In genomic region chr6:40456390-40457013, GRCh38 we compare ENCODE assay signal across 21 cellular contexts.
"Had no signal": no experiment of that assay in that cellular context is flagged by ENCODE, and none has a peak within 500 bp of the region (broad histone marks: within the 10 kb centered on the region; RNA-seq: fewer than 3 reads in every experiment).

No MANE protein-coding gene starts in this region.

- H3K4me1 ChIP-seq: esophagus muscularis mucosa, foreskin keratinocyte, heart right ventricle, left ventricle myocardium inferior, psoas muscle, tibial nerve had no signal

- H3K36me3 ChIP-seq: cardiac muscle cell, esophagus muscularis mucosa, heart right ventricle, left ventricle myocardium inferior, tibial nerve had no signal

- H2AFZ ChIP-seq: parathyroid adenoma had no signal

- H3K27ac ChIP-seq: cardiac muscle cell, esophagus muscularis mucosa, foreskin keratinocyte, heart right ventricle, left ventricle myocardium inferior, parathyroid adenoma, psoas muscle, tibial nerve had no signal

- H3K36me3 Mint-ChIP-seq: activated naive CD4-positive, alpha-beta T cell treated with anti-CD3 and anti-CD28 coated beads, Interleukin-2, amount 50 U/mL, for 72 hours; stimulated activated naive B cell treated with anti-CD40 and anti-IgM and Interleukin-4, amounts not matched to agents 10 μg/mL and 1 μg/mL and 100 μg/mL, for 72 hours had no signal

- H3K27ac Mint-ChIP-seq: activated CD8-positive, alpha-beta T cell treated with anti-CD3 and anti-CD28 coated beads for 36 hours; activated naive CD4-positive, alpha-beta T cell treated with anti-CD3 and anti-CD28 coated beads, Interleukin-2, amount 50 U/mL, for 72 hours; stimulated activated naive B cell treated with anti-CD40 and anti-IgM and Interleukin-4, amounts not matched to agents 10 μg/mL and 1 μg/mL and 100 μg/mL, for 72 hours; T-helper 1 cell treated with Interleukin-12 subunit alpha and Interleukin-12 subunit beta and Interleukin-4 antibody, amounts not matched to agents 30 μg/mL and 1 μg/mL, for 36 hours had no signal

- H3K4me1 Mint-ChIP-seq: stimulated activated naive B cell treated with anti-CD40 and anti-IgM and Interleukin-4, amounts not matched to agents 10 μg/mL and 1 μg/mL and 100 μg/mL, for 72 hours had no signal

- H3K9me3 ChIP-seq: esophagus muscularis mucosa, heart right ventricle, left ventricle myocardium inferior, psoas muscle, tibial nerve had no signal

- H3K4me3 Mint-ChIP-seq: activated CD8-positive, alpha-beta T cell treated with anti-CD3 and anti-CD28 coated beads for 36 hours; stimulated activated naive B cell treated with anti-CD40 and anti-IgM and Interleukin-4, amounts not matched to agents 10 μg/mL and 1 μg/mL and 100 μg/mL, for 72 hours; T-helper 1 cell treated with Interleukin-12 subunit alpha and Interleukin-12 subunit beta and Interleukin-4 antibody, amounts not matched to agents 30 μg/mL and 1 μg/mL, for 36 hours had no signal

- ATAC-seq: activated CD8-positive, alpha-beta T cell treated with anti-CD3 and anti-CD28 coated beads for 36 hours; activated naive CD4-positive, alpha-beta T cell treated with anti-CD3 and anti-CD28 coated beads, Interleukin-2, amount 50 U/mL, for 72 hours; heart right ventricle; psoas muscle; stimulated activated naive B cell treated with anti-CD40 and anti-IgM and Interleukin-4, amounts not matched to agents 10 μg/mL and 1 μg/mL and 100 μg/mL, for 72 hours had no signal

- H3K9ac ChIP-seq: parathyroid adenoma had no signal

- H3K27me3 ChIP-seq: esophagus muscularis mucosa, foreskin keratinocyte, tibial nerve had no signal

- H3K9me3 Mint-ChIP-seq: activated CD8-positive, alpha-beta T cell treated with anti-CD3 and anti-CD28 coated beads for 36 hours; activated naive CD4-positive, alpha-beta T cell treated with anti-CD3 and anti-CD28 coated beads, Interleukin-2, amount 50 U/mL, for 72 hours; stimulated activated naive B cell treated with anti-CD40 and anti-IgM and Interleukin-4, amounts not matched to agents 10 μg/mL and 1 μg/mL and 100 μg/mL, for 72 hours; T-helper 1 cell treated with Interleukin-12 subunit alpha and Interleukin-12 subunit beta and Interleukin-4 antibody, amounts not matched to agents 30 μg/mL and 1 μg/mL, for 36 hours had no signal

- H3K4me3 ChIP-seq: cardiac muscle cell, esophagus muscularis mucosa, heart right ventricle, left ventricle myocardium inferior, psoas muscle, tibial nerve had no signal

- DNase-seq: activated CD4-positive, alpha-beta T cell treated with anti-CD3 and anti-CD28 coated beads, Interleukin-2, amount 50 U/mL, for 1 hour; activated CD4-positive, CD25-positive, alpha-beta regulatory T cell treated with anti-CD3 and anti-CD28 coated beads, Interleukin-2, amount 50 U/mL, for 72 hours; activated CD8-positive, alpha-beta T cell treated with anti-CD3 and anti-CD28 coated beads for 36 hours; activated naive CD4-positive, alpha-beta T cell; activated T-cell treated with anti-CD3 and anti-CD28 coated beads, Interleukin-2, amount 50 U/mL, for 48 hours; cortex of kidney; heart right ventricle; left ventricle myocardium inferior; nucleus accumbens; psoas muscle; stimulated activated CD4-positive, alpha-beta T cell treated with anti-CD3 and anti-CD28 coated beads, Interleukin-15, amount 100 ng/mL, for 24 hours; stimulated activated CD4-positive, alpha-beta T cell treated with anti-CD3 and anti-CD28 coated beads, Interleukin-2, amount 100 ng/mL, for 24 hours; stimulated activated naive B cell treated with anti-CD40 and anti-IgM and Interleukin-4, amounts not matched to agents 10 μg/mL and 1 μg/mL and 100 μg/mL, for 72 hours; T-helper 9 cell had no signal

- H3K79me2 ChIP-seq: parathyroid adenoma had no signal

- H3K27me3 Mint-ChIP-seq: stimulated activated naive B cell treated with anti-CD40 and anti-IgM and Interleukin-4, amounts not matched to agents 10 μg/mL and 1 μg/mL and 100 μg/mL, for 72 hours had no signal
